1 cellular context compared by ENCODE assay signal in the genomic region with DNA sequence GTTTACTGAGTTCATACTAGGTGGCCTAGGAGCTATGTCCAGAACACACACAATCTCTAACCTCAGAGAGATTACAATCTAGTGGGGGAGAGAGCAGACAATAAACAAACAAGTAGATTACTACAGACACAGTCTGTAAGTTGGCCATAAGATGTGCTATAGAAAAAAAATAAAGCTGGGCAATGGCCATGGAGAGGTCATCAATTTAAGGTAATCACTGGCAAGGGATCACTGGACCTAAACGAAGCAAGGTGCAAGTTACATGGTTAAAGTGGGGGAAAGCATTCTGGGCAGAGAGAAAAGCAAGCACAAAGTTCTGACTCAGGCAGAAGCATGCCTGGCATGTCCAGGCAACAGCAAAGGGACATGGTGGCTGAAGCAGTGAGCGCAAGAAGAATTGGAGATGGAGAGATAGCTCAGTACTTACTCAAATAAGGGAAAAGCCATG.
A peak's percentile ranks its signal among the peaks of the same experiment; 100 is the strongest.
TF ChIP-seq lines count a peak whose summit lies in the region.

No MANE protein-coding gene starts in this region.

TF ChIP-seq in HepG2, 621 proteins besides CTCF, POLR2A, EP300 and RAD21 (continued from another document):
- TF ChIP-seq, protein P1, sequence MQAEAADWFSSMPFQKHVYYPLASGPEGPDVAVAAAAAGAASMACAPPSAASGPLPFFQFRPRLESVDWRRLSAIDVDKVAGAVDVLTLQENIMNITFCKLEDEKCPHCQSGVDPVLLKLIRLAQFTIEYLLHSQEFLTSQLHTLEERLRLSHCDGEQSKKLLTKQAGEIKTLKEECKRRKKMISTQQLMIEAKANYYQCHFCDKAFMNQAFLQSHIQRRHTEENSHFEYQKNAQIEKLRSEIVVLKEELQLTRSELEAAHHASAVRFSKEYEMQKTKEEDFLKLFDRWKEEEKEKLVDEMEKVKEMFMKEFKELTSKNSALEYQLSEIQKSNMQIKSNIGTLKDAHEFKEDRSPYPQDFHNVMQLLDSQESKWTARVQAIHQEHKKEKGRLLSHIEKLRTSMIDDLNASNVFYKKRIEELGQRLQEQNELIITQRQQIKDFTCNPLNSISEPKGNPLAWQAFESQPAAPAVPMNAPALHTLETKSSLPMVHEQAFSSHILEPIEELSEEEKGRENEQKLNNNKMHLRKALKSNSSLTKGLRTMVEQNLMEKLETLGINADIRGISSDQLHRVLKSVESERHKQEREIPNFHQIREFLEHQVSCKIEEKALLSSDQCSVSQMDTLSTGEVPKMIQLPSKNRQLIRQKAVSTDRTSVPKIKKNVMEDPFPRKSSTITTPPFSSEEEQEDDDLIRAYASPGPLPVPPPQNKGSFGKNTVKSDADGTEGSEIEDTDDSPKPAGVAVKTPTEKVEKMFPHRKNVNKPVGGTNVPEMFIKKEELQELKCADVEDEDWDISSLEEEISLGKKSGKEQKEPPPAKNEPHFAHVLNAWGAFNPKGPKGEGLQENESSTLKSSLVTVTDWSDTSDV (CRISPR knock-in tag; IDR thresholded peaks at IDR 0.05) = no peak
- TF ChIP-seq STAG1 (CRISPR knock-in tag; IDR thresholded peaks at IDR 0.05) = no peak
- peak; percentile 61 for TF ChIP-seq HDAC1 (CRISPR knock-in tag; IDR thresholded peaks at IDR 0.05)
- no peak for TF ChIP-seq TMF1 (CRISPR knock-in tag; IDR thresholded peaks at IDR 0.05; ENCODE audit: low read depth)
- TF ChIP-seq, protein P2, sequence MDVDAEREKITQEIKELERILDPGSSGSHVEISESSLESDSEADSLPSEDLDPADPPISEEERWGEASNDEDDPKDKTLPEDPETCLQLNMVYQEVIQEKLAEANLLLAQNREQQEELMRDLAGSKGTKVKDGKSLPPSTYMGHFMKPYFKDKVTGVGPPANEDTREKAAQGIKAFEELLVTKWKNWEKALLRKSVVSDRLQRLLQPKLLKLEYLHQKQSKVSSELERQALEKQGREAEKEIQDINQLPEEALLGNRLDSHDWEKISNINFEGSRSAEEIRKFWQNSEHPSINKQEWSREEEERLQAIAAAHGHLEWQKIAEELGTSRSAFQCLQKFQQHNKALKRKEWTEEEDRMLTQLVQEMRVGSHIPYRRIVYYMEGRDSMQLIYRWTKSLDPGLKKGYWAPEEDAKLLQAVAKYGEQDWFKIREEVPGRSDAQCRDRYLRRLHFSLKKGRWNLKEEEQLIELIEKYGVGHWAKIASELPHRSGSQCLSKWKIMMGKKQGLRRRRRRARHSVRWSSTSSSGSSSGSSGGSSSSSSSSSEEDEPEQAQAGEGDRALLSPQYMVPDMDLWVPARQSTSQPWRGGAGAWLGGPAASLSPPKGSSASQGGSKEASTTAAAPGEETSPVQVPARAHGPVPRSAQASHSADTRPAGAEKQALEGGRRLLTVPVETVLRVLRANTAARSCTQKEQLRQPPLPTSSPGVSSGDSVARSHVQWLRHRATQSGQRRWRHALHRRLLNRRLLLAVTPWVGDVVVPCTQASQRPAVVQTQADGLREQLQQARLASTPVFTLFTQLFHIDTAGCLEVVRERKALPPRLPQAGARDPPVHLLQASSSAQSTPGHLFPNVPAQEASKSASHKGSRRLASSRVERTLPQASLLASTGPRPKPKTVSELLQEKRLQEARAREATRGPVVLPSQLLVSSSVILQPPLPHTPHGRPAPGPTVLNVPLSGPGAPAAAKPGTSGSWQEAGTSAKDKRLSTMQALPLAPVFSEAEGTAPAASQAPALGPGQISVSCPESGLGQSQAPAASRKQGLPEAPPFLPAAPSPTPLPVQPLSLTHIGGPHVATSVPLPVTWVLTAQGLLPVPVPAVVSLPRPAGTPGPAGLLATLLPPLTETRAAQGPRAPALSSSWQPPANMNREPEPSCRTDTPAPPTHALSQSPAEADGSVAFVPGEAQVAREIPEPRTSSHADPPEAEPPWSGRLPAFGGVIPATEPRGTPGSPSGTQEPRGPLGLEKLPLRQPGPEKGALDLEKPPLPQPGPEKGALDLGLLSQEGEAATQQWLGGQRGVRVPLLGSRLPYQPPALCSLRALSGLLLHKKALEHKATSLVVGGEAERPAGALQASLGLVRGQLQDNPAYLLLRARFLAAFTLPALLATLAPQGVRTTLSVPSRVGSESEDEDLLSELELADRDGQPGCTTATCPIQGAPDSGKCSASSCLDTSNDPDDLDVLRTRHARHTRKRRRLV (CRISPR knock-in tag; IDR thresholded peaks at IDR 0.05) = no peak
- no peak for TF ChIP-seq NONO (IDR thresholded peaks at IDR 0.05)
- TF ChIP-seq NONO (CRISPR knock-in tag; conservative IDR thresholded peaks at IDR 0.05) = peak; percentile 46; the same call in 1 of the 2 replicates
- TF ChIP-seq, protein P3, sequence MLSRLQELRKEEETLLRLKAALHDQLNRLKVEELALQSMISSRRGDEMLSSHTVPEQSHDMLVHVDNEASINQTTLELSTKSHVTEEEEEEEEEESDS (CRISPR knock-in tag; IDR thresholded peaks at IDR 0.05; ENCODE audit: borderline replicate concordance) = no peak
- TF ChIP-seq KLF9 (CRISPR knock-in tag; IDR thresholded peaks at IDR 0.05; ENCODE audit: low read depth) = no peak
- TF ChIP-seq MED1 (CRISPR knock-in tag; IDR thresholded peaks at IDR 0.05) = peak; percentile 26
- peak; percentile 40; the same call in 1 of the 2 replicates for TF ChIP-seq ZNF772 (CRISPR knock-in tag; IDR thresholded peaks at IDR 0.05)
- peak; percentile 55; the same call in 1 of the 2 replicates for TF ChIP-seq ZMYM3 (CRISPR knock-in tag; IDR thresholded peaks at IDR 0.05)
- TF ChIP-seq ZBTB8A (CRISPR knock-in tag; IDR thresholded peaks at IDR 0.05; ENCODE audit: borderline replicate concordance, low read depth) = no peak
- TF ChIP-seq ZNF260 (CRISPR knock-in tag; IDR thresholded peaks at IDR 0.05; ENCODE audit: borderline replicate concordance, low read depth) = no peak
- TF ChIP-seq TBL1XR1 (IDR thresholded peaks at IDR 0.05; ENCODE audit: borderline replicate concordance, low read length, partially characterized antibody) = no peak
- TF ChIP-seq, protein P4, sequence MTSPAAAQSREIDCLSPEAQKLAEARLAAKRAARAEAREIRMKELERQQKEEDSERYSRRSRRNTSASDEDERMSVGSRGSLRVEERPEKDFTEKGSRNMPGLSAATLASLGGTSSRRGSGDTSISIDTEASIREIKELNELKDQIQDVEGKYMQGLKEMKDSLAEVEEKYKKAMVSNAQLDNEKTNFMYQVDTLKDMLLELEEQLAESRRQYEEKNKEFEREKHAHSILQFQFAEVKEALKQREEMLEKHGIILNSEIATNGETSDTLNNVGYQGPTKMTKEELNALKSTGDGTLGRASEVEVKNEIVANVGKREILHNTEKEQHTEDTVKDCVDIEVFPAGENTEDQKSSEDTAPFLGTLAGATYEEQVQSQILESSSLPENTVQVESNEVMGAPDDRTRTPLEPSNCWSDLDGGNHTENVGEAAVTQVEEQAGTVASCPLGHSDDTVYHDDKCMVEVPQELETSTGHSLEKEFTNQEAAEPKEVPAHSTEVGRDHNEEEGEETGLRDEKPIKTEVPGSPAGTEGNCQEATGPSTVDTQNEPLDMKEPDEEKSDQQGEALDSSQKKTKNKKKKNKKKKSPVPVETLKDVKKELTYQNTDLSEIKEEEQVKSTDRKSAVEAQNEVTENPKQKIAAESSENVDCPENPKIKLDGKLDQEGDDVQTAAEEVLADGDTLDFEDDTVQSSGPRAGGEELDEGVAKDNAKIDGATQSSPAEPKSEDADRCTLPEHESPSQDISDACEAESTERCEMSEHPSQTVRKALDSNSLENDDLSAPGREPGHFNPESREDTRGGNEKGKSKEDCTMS (CRISPR knock-in tag; conservative IDR thresholded peaks at IDR 0.05) = no peak
- TF ChIP-seq, protein P5, sequence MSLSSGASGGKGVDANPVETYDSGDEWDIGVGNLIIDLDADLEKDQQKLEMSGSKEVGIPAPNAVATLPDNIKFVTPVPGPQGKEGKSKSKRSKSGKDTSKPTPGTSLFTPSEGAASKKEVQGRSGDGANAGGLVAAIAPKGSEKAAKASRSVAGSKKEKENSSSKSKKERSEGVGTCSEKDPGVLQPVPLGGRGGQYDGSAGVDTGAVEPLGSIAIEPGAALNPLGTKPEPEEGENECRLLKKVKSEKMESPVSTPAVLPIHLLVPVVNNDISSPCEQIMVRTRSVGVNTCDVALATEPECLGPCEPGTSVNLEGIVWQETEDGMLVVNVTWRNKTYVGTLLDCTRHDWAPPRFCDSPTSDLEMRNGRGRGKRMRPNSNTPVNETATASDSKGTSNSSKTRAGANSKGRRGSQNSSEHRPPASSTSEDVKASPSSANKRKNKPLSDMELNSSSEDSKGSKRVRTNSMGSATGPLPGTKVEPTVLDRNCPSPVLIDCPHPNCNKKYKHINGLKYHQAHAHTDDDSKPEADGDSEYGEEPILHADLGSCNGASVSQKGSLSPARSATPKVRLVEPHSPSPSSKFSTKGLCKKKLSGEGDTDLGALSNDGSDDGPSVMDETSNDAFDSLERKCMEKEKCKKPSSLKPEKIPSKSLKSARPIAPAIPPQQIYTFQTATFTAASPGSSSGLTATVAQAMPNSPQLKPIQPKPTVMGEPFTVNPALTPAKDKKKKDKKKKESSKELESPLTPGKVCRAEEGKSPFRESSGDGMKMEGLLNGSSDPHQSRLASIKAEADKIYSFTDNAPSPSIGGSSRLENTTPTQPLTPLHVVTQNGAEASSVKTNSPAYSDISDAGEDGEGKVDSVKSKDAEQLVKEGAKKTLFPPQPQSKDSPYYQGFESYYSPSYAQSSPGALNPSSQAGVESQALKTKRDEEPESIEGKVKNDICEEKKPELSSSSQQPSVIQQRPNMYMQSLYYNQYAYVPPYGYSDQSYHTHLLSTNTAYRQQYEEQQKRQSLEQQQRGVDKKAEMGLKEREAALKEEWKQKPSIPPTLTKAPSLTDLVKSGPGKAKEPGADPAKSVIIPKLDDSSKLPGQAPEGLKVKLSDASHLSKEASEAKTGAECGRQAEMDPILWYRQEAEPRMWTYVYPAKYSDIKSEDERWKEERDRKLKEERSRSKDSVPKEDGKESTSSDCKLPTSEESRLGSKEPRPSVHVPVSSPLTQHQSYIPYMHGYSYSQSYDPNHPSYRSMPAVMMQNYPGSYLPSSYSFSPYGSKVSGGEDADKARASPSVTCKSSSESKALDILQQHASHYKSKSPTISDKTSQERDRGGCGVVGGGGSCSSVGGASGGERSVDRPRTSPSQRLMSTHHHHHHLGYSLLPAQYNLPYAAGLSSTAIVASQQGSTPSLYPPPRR (CRISPR knock-in tag; IDR thresholded peaks at IDR 0.05; ENCODE audit: borderline replicate concordance) = peak; percentile 50; the same call in 1 of the 2 replicates
- TF ChIP-seq NCOA2 (CRISPR knock-in tag; IDR thresholded peaks at IDR 0.05) = peak; percentile 51; the same call in 1 of the 2 replicates
- TF ChIP-seq CREM (IDR thresholded peaks at IDR 0.05) = peak; percentile 61; the same call in 1 of the 2 replicates
- no peak for TF ChIP-seq CREM (CRISPR knock-in tag; IDR thresholded peaks at IDR 0.05)
- TF ChIP-seq ISL2 (CRISPR knock-in tag; IDR thresholded peaks at IDR 0.05) = peak; percentile 37; the same call in 1 of the 2 replicates
- TF ChIP-seq MAZ (IDR thresholded peaks at IDR 0.05; ENCODE audit: borderline replicate concordance, low read depth, low read length) = no peak
- TF ChIP-seq MAZ (CRISPR knock-in tag; IDR thresholded peaks at IDR 0.05; ENCODE audit: low read depth) = no peak
